ENCODE assay signal across 1 cellular context in genomic region chr15:76982356-76982755, GRCh38.
TF ChIP-seq lines count a peak whose summit lies in the region.

No MANE protein-coding gene starts in this region.

TF ChIP-seq in GM12878, 131 proteins besides CTCF, POLR2A, EP300 and RAD21:
- TF ChIP-seq EED (IDR thresholded peaks at IDR 0.05; ENCODE audit: low read depth), result no peak
- TF ChIP-seq ATF2 (IDR thresholded peaks at IDR 0.05; ENCODE audit: low read length), result no peak
- no peak for TF ChIP-seq RFX5 (IDR thresholded peaks at IDR 0.05; ENCODE audit: low read depth, low read length)
- TF ChIP-seq, protein P1, sequence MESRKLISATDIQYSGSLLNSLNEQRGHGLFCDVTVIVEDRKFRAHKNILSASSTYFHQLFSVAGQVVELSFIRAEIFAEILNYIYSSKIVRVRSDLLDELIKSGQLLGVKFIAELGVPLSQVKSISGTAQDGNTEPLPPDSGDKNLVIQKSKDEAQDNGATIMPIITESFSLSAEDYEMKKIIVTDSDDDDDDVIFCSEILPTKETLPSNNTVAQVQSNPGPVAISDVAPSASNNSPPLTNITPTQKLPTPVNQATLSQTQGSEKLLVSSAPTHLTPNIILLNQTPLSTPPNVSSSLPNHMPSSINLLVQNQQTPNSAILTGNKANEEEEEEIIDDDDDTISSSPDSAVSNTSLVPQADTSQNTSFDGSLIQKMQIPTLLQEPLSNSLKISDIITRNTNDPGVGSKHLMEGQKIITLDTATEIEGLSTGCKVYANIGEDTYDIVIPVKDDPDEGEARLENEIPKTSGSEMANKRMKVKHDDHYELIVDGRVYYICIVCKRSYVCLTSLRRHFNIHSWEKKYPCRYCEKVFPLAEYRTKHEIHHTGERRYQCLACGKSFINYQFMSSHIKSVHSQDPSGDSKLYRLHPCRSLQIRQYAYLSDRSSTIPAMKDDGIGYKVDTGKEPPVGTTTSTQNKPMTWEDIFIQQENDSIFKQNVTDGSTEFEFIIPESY (IDR thresholded peaks at IDR 0.05), result no peak
- no peak for TF ChIP-seq SIN3A (IDR thresholded peaks at IDR 0.05; ENCODE audit: low read depth, low read length)
- no peak for TF ChIP-seq MYB (IDR thresholded peaks at IDR 0.05; ENCODE audit: borderline replicate concordance, low read depth, low read length)
- no peak for TF ChIP-seq MEF2A (IDR thresholded peaks at IDR 0.05; ENCODE audit: insufficient read depth, low read depth, low read length)
- TF ChIP-seq SIX5 (IDR thresholded peaks at IDR 0.05; ENCODE audit: low read depth, low read length, severe bottlenecking), result no peak
- TF ChIP-seq CBX5 (IDR thresholded peaks at IDR 0.05; ENCODE audit: low read depth), result no peak
- TF ChIP-seq STAT1 (conservative IDR thresholded peaks at IDR 0.05), result no peak
- no peak for TF ChIP-seq NBN (IDR thresholded peaks at IDR 0.05)
- TF ChIP-seq, protein P2, sequence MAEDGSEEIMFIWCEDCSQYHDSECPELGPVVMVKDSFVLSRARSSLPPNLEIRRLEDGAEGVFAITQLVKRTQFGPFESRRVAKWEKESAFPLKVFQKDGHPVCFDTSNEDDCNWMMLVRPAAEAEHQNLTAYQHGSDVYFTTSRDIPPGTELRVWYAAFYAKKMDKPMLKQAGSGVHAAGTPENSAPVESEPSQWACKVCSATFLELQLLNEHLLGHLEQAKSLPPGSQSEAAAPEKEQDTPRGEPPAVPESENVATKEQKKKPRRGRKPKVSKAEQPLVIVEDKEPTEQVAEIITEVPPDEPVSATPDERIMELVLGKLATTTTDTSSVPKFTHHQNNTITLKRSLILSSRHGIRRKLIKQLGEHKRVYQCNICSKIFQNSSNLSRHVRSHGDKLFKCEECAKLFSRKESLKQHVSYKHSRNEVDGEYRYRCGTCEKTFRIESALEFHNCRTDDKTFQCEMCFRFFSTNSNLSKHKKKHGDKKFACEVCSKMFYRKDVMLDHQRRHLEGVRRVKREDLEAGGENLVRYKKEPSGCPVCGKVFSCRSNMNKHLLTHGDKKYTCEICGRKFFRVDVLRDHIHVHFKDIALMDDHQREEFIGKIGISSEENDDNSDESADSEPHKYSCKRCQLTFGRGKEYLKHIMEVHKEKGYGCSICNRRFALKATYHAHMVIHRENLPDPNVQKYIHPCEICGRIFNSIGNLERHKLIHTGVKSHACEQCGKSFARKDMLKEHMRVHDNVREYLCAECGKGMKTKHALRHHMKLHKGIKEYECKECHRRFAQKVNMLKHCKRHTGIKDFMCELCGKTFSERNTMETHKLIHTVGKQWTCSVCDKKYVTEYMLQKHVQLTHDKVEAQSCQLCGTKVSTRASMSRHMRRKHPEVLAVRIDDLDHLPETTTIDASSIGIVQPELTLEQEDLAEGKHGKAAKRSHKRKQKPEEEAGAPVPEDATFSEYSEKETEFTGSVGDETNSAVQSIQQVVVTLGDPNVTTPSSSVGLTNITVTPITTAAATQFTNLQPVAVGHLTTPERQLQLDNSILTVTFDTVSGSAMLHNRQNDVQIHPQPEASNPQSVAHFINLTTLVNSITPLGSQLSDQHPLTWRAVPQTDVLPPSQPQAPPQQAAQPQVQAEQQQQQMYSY (CRISPR knock-in tag; IDR thresholded peaks at IDR 0.05), result no peak
- TF ChIP-seq RELA (IDR thresholded peaks at IDR 0.05; ENCODE audit: borderline replicate concordance, partially characterized antibody), result no peak
- TF ChIP-seq NFIC (IDR thresholded peaks at IDR 0.05; ENCODE audit: low read depth, low read length), result no peak
TF ChIP-seq in GM12878: peak in this region for 0.
